ENCODE assay signal across 8 cellular contexts in genomic region chr17:47733414-47734288, GRCh38. TPM values are rescaled to one million over a fixed set of nuclear protein-coding genes. Genes with fewer than 3 reads are reported as not detected.
DNase-seq lines count a peak whose midpoint lies in the region; ATAC-seq, FAIRE-seq and TF ChIP-seq lines count a peak whose summit lies in the region.
"Had no signal": no experiment of that assay in that cellular context is flagged by ENCODE, and none has a peak within 500 bp of the region (broad histone marks: within the 10 kb centered on the region; RNA-seq: fewer than 3 reads in every experiment).

No MANE protein-coding gene starts in this region.

- H3K4me1 ChIP-seq in right cardiac atrium (ENCODE audit: control insufficient read depth, insufficient read depth, low read length): no peaks in the 10 kb centered on the region
- H3K4me1 ChIP-seq in smooth muscle cell (ENCODE audit: low read depth): no peaks in the 10 kb centered on the region

- no peak overlapping the region for H3K9ac ChIP-seq in smooth muscle cell (ENCODE audit: low read depth)

- H3K27me3 Mint-ChIP-seq in activated CD4-positive, alpha-beta memory T cell treated with anti-CD3 and anti-CD28 coated beads for 36 hours: no peaks in the 10 kb centered on the region

- ATAC-seq in HG02885 (IDR thresholded peaks at IDR 0.05; ENCODE audit: poor library complexity, unreplicated experiment): peak; percentile 27
- ATAC-seq in right cardiac atrium: peak in 1 of 2 donors; percentile 5

- no peaks in the 10 kb centered on the region for H3K9me3 ChIP-seq in right cardiac atrium (ENCODE audit: control insufficient read depth, low read length)
- H3K9me3 ChIP-seq in smooth muscle cell (replicated peaks; ENCODE audit: low read depth): no peaks in the 10 kb centered on the region

- DNase-seq in GM19239 (ENCODE audit: insufficient read length, low spot score) (no peak), right cardiac atrium (no peak), smooth muscle cell (lab: John Stamatoyannopoulos, UW; ENCODE audit: unreplicated experiment) (no peak), NCI-H226 (no peak), middle frontal gyrus (ENCODE audit: extremely low spot score, low spot score) (no peak)
- DNase-seq in activated CD4-positive, alpha-beta memory T cell treated with anti-CD3 and anti-CD28 coated beads for 36 hours: peak; percentile 36

- peak; percentile 37 for FAIRE-seq in GM19239 (lab: Jason Lieb, UNC)

- peaks cover 35% of the 10 kb centered on the region for H3K36me3 Mint-ChIP-seq in activated CD4-positive, alpha-beta memory T cell treated with anti-CD3 and anti-CD28 coated beads for 36 hours

- intact Hi-C loops in activated CD4-positive, alpha-beta memory T cell treated with anti-CD3 and anti-CD28 coated beads for 36 hours (cut with micrococcal nuclease): loop anchor here (1.0 to 5.0 kb wide), 4 partner anchors 12 to 59 kb away; no protein-coding TSS in a partner anchor
- intact Hi-C loops in right cardiac atrium (cut with DNase I): no loop called here

- TF ChIP-seq CTCF in smooth muscle cell (IDR thresholded peaks at IDR 0.05; ENCODE audit: borderline replicate concordance, insufficient read depth, poor library complexity, severe bottlenecking): no peak

- H3K27ac ChIP-seq in right cardiac atrium (ENCODE audit: low read length) (no peak overlapping the region), smooth muscle cell (ENCODE audit: low read depth) (no peak overlapping the region)

- H3K79me2 ChIP-seq in smooth muscle cell (ENCODE audit: low read depth): no peaks in the 10 kb centered on the region

- H2AFZ ChIP-seq in smooth muscle cell (ENCODE audit: low read depth): no peak overlapping the region

- H3K27me3 ChIP-seq in right cardiac atrium (ENCODE audit: control insufficient read depth, insufficient read depth): no peaks in the 10 kb centered on the region
- peaks cover 79% of the 10 kb centered on the region for H3K27me3 ChIP-seq in smooth muscle cell (ENCODE audit: low read depth)

- H3K9me3 Mint-ChIP-seq in activated CD4-positive, alpha-beta memory T cell treated with anti-CD3 and anti-CD28 coated beads for 36 hours: no peaks in the 10 kb centered on the region

- H3K36me3 ChIP-seq in smooth muscle cell (ENCODE audit: low read depth): no peaks in the 10 kb centered on the region

- H3K4me1 Mint-ChIP-seq in activated CD4-positive, alpha-beta memory T cell treated with anti-CD3 and anti-CD28 coated beads for 36 hours (ENCODE audit: low read depth): peaks cover 67% of the 10 kb centered on the region

- H3K4me3 Mint-ChIP-seq in activated CD4-positive, alpha-beta memory T cell treated with anti-CD3 and anti-CD28 coated beads for 36 hours: peak overlapping the region; percentile 100

- H3K27ac Mint-ChIP-seq in activated CD4-positive, alpha-beta memory T cell treated with anti-CD3 and anti-CD28 coated beads for 36 hours: peak overlapping the region; percentile 93

- no peaks in the 10 kb centered on the region for H3F3A ChIP-seq in smooth muscle cell (ENCODE audit: low read depth)

- H3K4me3 ChIP-seq in right cardiac atrium (ENCODE audit: low read length): peak overlapping the region; percentile 58
- H3K4me3 ChIP-seq in smooth muscle cell: peak overlapping the region; percentile 45

- POLR2A ChIA-PET in activated CD4-positive, alpha-beta memory T cell treated with anti-CD3 and anti-CD28 coated beads for 36 hours (lab: Charles Lee): interaction anchor here (0.7 to 5.2 kb wide), 16 partner anchors 8 to 84 kb away, joined by 3 to 29 read pairs (median 6); partner anchors contain the start of genes KPNB1 and TBKBP1

- CTCF ChIA-PET in activated CD4-positive, alpha-beta memory T cell treated with anti-CD3 and anti-CD28 coated beads for 36 hours (lab: Charles Lee): interaction anchor here (0.5 to 8.0 kb wide), 21 partner anchors 8 to 84 kb away, joined by 3 to 175 read pairs (median 5); partner anchors contain the start of gene KPNB1

- no peaks in the 10 kb centered on the region for H4K20me1 ChIP-seq in smooth muscle cell (ENCODE audit: low read depth)

- H3K4me2 ChIP-seq in smooth muscle cell: peak overlapping the region; percentile 87

- WGBS in right cardiac atrium: 3% methylated on average over 93 of the region's 93 CpGs
- 6% methylated on average over 87 of the region's 93 CpGs for WGBS in smooth muscle cell (ENCODE audit: low lambda C conversion rate)

RNA-seq across cellular contexts. Expression of gene TBX21, which starts 0.6 kb away (rescaled TPM):
- total RNA-seq in activated CD4-positive, alpha-beta memory T cell treated with anti-CD3 and anti-CD28 coated beads for 36 hours: 10 to 100 TPM; 57.7 to 58.2 TPM
- under 1 TPM in 3 of 4 donors, not detected in 1; 0.14 to 0.60 (median 0.38) TPM for total RNA-seq in right cardiac atrium
- 0.14 TPM for polyA plus RNA-seq in right cardiac atrium
- not detected in 2 replicates for total RNA-seq in smooth muscle cell
- not detected in 2 replicates for polyA plus RNA-seq in smooth muscle cell
- total RNA-seq: skeletal muscle tissue had no signal

RNA-seq across cellular contexts. Expression of gene TBKBP1, which starts 39.7 kb away (rescaled TPM):
- total RNA-seq in activated CD4-positive, alpha-beta memory T cell treated with anti-CD3 and anti-CD28 coated beads for 36 hours: 10 to 100 TPM; 11.3 to 13.0 TPM
- 10 to 100 TPM; 17.5 to 25.2 (median 21.0) TPM for total RNA-seq in right cardiac atrium
- 27.0 TPM for polyA plus RNA-seq in right cardiac atrium
- total RNA-seq in smooth muscle cell: 5.8 and 17.5 TPM in 2 replicates
- 7.7 and 8.3 TPM in 2 replicates for polyA plus RNA-seq in smooth muscle cell

Comparison
In these comparisons a context has a peak if more than half of its experiments do, and no peak if none do; other contexts are left out.
1. RNA of gene TBX21, which starts 0.6 kb away (total RNA-seq): 57.7 to 58.2 TPM in activated CD4-positive, alpha-beta memory T cell treated with anti-CD3 and anti-CD28 coated beads for 36 hours; 0.14 to 0.60 TPM in right cardiac atrium and not detected in smooth muscle cell; every median in the first group is over 10 times any median in the second.